In genomic region chr16:68749424-68749823, GRCh38 we compare ENCODE assay signal across 1 cellular context.
A peak's percentile ranks its signal among the peaks of the same experiment; 100 is the strongest.
TF ChIP-seq lines count a peak whose summit lies in the region.

No MANE protein-coding gene starts in this region.

TF ChIP-seq in HepG2, 621 proteins besides CTCF, POLR2A, EP300 and RAD21 (continued from another document and continues in another):
- TF ChIP-seq ZNF687 (CRISPR knock-in tag; IDR thresholded peaks at IDR 0.05) (no peak; the same call in 1 of the 2 replicates), ZNF556 (CRISPR knock-in tag; IDR thresholded peaks at IDR 0.05; ENCODE audit: borderline replicate concordance) (no peak), NFE2L2 (IDR thresholded peaks at IDR 0.05; ENCODE audit: low read length) (no peak), MTA1 (CRISPR knock-in tag; IDR thresholded peaks at IDR 0.05; ENCODE audit: borderline replicate concordance) (no peak; the same call in 1 of the 2 replicates), ARNT (IDR thresholded peaks at IDR 0.05) (no peak), ZNF136 (CRISPR knock-in tag; IDR thresholded peaks at IDR 0.05; ENCODE audit: low read depth) (no peak), SOX13 (IDR thresholded peaks at IDR 0.05) (no peak), SOX13 (CRISPR knock-in tag; conservative IDR thresholded peaks at IDR 0.05 in 1 of 2, IDR thresholded peaks at IDR 0.05 in 1 of 2) (peak in 1 of 2 experiments; percentile 81; a peak in 2 of 4 replicates), ZNF335 (CRISPR knock-in tag; IDR thresholded peaks at IDR 0.05) (no peak), KLF9 (CRISPR knock-in tag; IDR thresholded peaks at IDR 0.05; ENCODE audit: low read depth) (no peak), ZNF513 (CRISPR knock-in tag; conservative IDR thresholded peaks at IDR 0.05) (no peak), ZNF101 (CRISPR knock-in tag; IDR thresholded peaks at IDR 0.05; ENCODE audit: borderline replicate concordance, low read depth) (no peak), ZNF337 (CRISPR knock-in tag; IDR thresholded peaks at IDR 0.05; ENCODE audit: borderline replicate concordance, low read depth) (no peak), MAFK (conservative IDR thresholded peaks at IDR 0.05 in 1 of 2, IDR thresholded peaks at IDR 0.05 in 1 of 2; ENCODE audit: low read length in 2 of 2) (no peak), ZNF34 (CRISPR knock-in tag; IDR thresholded peaks at IDR 0.05; ENCODE audit: borderline replicate concordance) (no peak), RXRB (CRISPR knock-in tag; IDR thresholded peaks at IDR 0.05; ENCODE audit: borderline replicate concordance) (peak; percentile 69; the same call in 1 of the 2 replicates), ZNF329 (CRISPR knock-in tag; IDR thresholded peaks at IDR 0.05; ENCODE audit: low read depth) (no peak), ZNF160 (CRISPR knock-in tag; IDR thresholded peaks at IDR 0.05) (no peak), ZFP37 (CRISPR knock-in tag; IDR thresholded peaks at IDR 0.05; ENCODE audit: borderline replicate concordance) (no peak), MTERF4 (CRISPR knock-in tag; IDR thresholded peaks at IDR 0.05) (no peak), ZNF850 (CRISPR knock-in tag; conservative IDR thresholded peaks at IDR 0.05) (no peak), ZNF224 (CRISPR knock-in tag; IDR thresholded peaks at IDR 0.05) (no peak), ATRX (CRISPR knock-in tag; IDR thresholded peaks at IDR 0.05; ENCODE audit: borderline replicate concordance) (no peak), ARID5B (CRISPR knock-in tag; IDR thresholded peaks at IDR 0.05) (peak; percentile 91), ZNF777 (CRISPR knock-in tag; IDR thresholded peaks at IDR 0.05) (no peak), ZFYVE20 (CRISPR knock-in tag; IDR thresholded peaks at IDR 0.05; ENCODE audit: borderline replicate concordance, low read depth) (no peak), FOXA1 (IDR thresholded peaks at IDR 0.05) (no peak), FOXA1 (CRISPR knock-in tag; IDR thresholded peaks at IDR 0.05) (peak; percentile 74), FOSL1 (CRISPR knock-in tag; IDR thresholded peaks at IDR 0.05; ENCODE audit: borderline replicate concordance) (no peak), ZNF333 (CRISPR knock-in tag; IDR thresholded peaks at IDR 0.05; ENCODE audit: borderline replicate concordance) (no peak), SOX6 (IDR thresholded peaks at IDR 0.05) (no peak), SOX6 (CRISPR knock-in tag; IDR thresholded peaks at IDR 0.05) (peak; percentile 89), ISX (CRISPR knock-in tag; conservative IDR thresholded peaks at IDR 0.05) (no peak), ZUFSP (CRISPR knock-in tag; IDR thresholded peaks at IDR 0.05; ENCODE audit: borderline replicate concordance) (no peak), ZNF282 (IDR thresholded peaks at IDR 0.05; ENCODE audit: partially characterized antibody) (no peak), KLF12 (CRISPR knock-in tag; IDR thresholded peaks at IDR 0.05; ENCODE audit: borderline replicate concordance) (no peak), U2AF1 (optimal IDR thresholded peaks at IDR 0.05; ENCODE audit: low read depth, low read length) (no peak), THAP11 (CRISPR knock-in tag; IDR thresholded peaks at IDR 0.05) (peak; percentile 61; the same call in 1 of the 2 replicates), ZBTB46 (CRISPR knock-in tag; IDR thresholded peaks at IDR 0.05; ENCODE audit: borderline replicate concordance) (no peak), POLR2G (IDR thresholded peaks at IDR 0.05; ENCODE audit: low read depth, low read length) (no peak), MEIS2 (CRISPR knock-in tag; IDR thresholded peaks at IDR 0.05) (peak; percentile 53; the same call in 1 of the 2 replicates), FOXK1 (CRISPR knock-in tag; IDR thresholded peaks at IDR 0.05; ENCODE audit: borderline replicate concordance, low read depth) (peak; percentile 86; the same call in 1 of the 2 replicates), NFYC (CRISPR knock-in tag; IDR thresholded peaks at IDR 0.05) (no peak), ZBTB3 (CRISPR knock-in tag; IDR thresholded peaks at IDR 0.05; ENCODE audit: borderline replicate concordance, low read depth) (no peak), MTF1 (CRISPR knock-in tag; IDR thresholded peaks at IDR 0.05) (no peak), PHF8 (CRISPR knock-in tag; IDR thresholded peaks at IDR 0.05) (no peak), JARID2 (CRISPR knock-in tag; IDR thresholded peaks at IDR 0.05; ENCODE audit: insufficient replicate concordance) (no peak), MIXL1 (CRISPR knock-in tag; IDR thresholded peaks at IDR 0.05) (peak; percentile 31; the same call in 1 of the 2 replicates), PCBP1 (IDR thresholded peaks at IDR 0.05; ENCODE audit: borderline replicate concordance, low read depth, low read length) (no peak), BRD4 (CRISPR knock-in tag; IDR thresholded peaks at IDR 0.05) (no peak), POLR2AphosphoS5 (IDR thresholded peaks at IDR 0.05; ENCODE audit: low read depth, low read length) (no peak), ZNF776 (CRISPR knock-in tag; IDR thresholded peaks at IDR 0.05) (no peak), FOXO1 (CRISPR knock-in tag; IDR thresholded peaks at IDR 0.05) (peak; percentile 77)
- TF ChIP-seq, protein P1, sequence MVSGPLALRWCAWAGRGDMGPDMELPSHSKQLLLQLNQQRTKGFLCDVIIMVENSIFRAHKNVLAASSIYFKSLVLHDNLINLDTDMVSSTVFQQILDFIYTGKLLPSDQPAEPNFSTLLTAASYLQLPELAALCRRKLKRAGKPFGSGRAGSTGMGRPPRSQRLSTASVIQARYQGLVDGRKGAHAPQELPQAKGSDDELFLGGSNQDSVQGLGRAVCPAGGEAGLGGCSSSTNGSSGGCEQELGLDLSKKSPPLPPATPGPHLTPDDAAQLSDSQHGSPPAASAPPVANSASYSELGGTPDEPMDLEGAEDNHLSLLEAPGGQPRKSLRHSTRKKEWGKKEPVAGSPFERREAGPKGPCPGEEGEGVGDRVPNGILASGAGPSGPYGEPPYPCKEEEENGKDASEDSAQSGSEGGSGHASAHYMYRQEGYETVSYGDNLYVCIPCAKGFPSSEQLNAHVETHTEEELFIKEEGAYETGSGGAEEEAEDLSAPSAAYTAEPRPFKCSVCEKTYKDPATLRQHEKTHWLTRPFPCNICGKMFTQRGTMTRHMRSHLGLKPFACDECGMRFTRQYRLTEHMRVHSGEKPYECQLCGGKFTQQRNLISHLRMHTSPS (CRISPR knock-in tag; IDR thresholded peaks at IDR 0.05; ENCODE audit: low read depth) = no peak
- TF ChIP-seq, protein P2, sequence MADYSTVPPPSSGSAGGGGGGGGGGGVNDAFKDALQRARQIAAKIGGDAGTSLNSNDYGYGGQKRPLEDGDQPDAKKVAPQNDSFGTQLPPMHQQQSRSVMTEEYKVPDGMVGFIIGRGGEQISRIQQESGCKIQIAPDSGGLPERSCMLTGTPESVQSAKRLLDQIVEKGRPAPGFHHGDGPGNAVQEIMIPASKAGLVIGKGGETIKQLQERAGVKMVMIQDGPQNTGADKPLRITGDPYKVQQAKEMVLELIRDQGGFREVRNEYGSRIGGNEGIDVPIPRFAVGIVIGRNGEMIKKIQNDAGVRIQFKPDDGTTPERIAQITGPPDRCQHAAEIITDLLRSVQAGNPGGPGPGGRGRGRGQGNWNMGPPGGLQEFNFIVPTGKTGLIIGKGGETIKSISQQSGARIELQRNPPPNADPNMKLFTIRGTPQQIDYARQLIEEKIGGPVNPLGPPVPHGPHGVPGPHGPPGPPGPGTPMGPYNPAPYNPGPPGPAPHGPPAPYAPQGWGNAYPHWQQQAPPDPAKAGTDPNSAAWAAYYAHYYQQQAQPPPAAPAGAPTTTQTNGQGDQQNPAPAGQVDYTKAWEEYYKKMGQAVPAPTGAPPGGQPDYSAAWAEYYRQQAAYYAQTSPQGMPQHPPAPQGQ (CRISPR knock-in tag; IDR thresholded peaks at IDR 0.05; ENCODE audit: borderline replicate concordance) = no peak
